In the genomic region with DNA sequence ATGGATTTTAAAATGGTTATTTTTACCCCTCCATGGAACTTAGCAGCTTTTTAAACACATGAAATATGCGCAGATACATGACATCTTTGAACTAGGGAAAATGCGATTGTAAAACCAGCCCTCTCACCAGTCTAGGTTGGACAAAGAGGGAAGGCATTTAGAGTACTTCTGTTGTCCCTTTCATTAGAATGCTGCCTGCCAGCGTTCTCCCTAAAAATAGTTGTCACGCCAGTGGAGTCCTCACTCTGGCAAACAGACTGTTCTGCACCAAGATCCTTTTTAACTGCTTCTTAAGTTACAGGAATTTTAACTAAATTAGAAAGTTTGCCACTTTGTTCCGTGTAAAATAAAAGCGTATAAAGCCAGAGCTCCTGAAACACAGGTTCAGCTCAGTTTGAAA, we compare ENCODE assay signal across 23 cellular contexts.
"Had no signal": no experiment of that assay in that cellular context is flagged by ENCODE, and none has a peak within 500 bp of the region (broad histone marks: within the 10 kb centered on the region; RNA-seq: fewer than 3 reads in every experiment).

No MANE protein-coding gene starts in this region.

- H3K9me3 ChIP-seq: heart left ventricle, mucosa of descending colon, tibial artery, uterus had no signal

- DNase-seq: activated B cell treated with CpG ODN at 0.5 μM for 24 hours; activated CD4-positive, alpha-beta T cell treated with anti-CD3 and anti-CD28 coated beads for 48 hours; activated CD8-positive, alpha-beta T cell treated with anti-CD3 and anti-CD28 coated beads for 36 hours; activated gamma-delta T cell treated with Interleukin-2 at 50 U/mL for 16 hours; activated T-cell treated with anti-CD3 and anti-CD28 coated beads, Interleukin-2, amount 50 U/mL, for 4 hours; brain microvascular endothelial cell; cerebellar nuclear complex; dermis blood vessel endothelial cell; effector memory CD8-positive, alpha-beta T cell; foreskin keratinocyte; heart left ventricle; immature natural killer cell; left cardiac atrium; mucosa of descending colon; natural killer cell; stimulated activated CD4-positive, alpha-beta T cell treated with anti-CD3 and anti-CD28 coated beads, Interleukin-12 subunit alpha, Interleukin-12 subunit beta, amount 100 ng/mL, for 4 hours; stimulated activated CD4-positive, alpha-beta T cell treated with anti-CD3 and anti-CD28 coated beads, Interleukin-2, amount 100 ng/mL, for 24 hours; SW 1271; tibial artery; uterus had no signal

- H3K4me3 Mint-ChIP-seq: activated B cell treated with CpG ODN at 0.5 μM for 24 hours; activated CD8-positive, alpha-beta T cell treated with anti-CD3 and anti-CD28 coated beads for 36 hours; activated naive CD8-positive, alpha-beta T cell; activated T-cell treated with anti-CD3 and anti-CD28 coated beads, Interleukin-2, amount 50 U/mL, for 4 hours; effector memory CD8-positive, alpha-beta T cell; natural killer cell; stimulated activated effector memory CD8-positive, alpha-beta T cell treated with anti-CD3 and anti-CD28 coated beads, Interleukin-12 subunit alpha, Interleukin-12 subunit beta, amount 100 ng/mL, for 72 hours had no signal

- H3K27me3 ChIP-seq: brain microvascular endothelial cell, uterus had no signal

- ATAC-seq: activated CD8-positive, alpha-beta T cell treated with anti-CD3 and anti-CD28 coated beads for 36 hours; activated T-cell treated with anti-CD3 and anti-CD28 coated beads, Interleukin-2, amount 50 U/mL, for 4 hours; effector memory CD8-positive, alpha-beta T cell; foreskin keratinocyte; left cardiac atrium; mucosa of descending colon; sciatic nerve; stimulated activated effector memory CD8-positive, alpha-beta T cell treated with anti-CD3 and anti-CD28 coated beads, Interleukin-12 subunit alpha, Interleukin-12 subunit beta, amount 100 ng/mL, for 72 hours had no signal

- H3K4me1 Mint-ChIP-seq: activated B cell treated with CpG ODN at 0.5 μM for 24 hours; stimulated activated effector memory CD8-positive, alpha-beta T cell treated with anti-CD3 and anti-CD28 coated beads, Interleukin-12 subunit alpha, Interleukin-12 subunit beta, amount 100 ng/mL, for 72 hours had no signal

- H3K9me3 Mint-ChIP-seq: activated CD8-positive, alpha-beta T cell treated with anti-CD3 and anti-CD28 coated beads for 36 hours; activated T-cell treated with anti-CD3 and anti-CD28 coated beads, Interleukin-2, amount 50 U/mL, for 4 hours; effector memory CD8-positive, alpha-beta T cell; immature natural killer cell; stimulated activated effector memory CD8-positive, alpha-beta T cell treated with anti-CD3 and anti-CD28 coated beads, Interleukin-12 subunit alpha, Interleukin-12 subunit beta, amount 100 ng/mL, for 72 hours had no signal

- H3K4me3 ChIP-seq: heart left ventricle, mucosa of descending colon, tibial artery, uterus had no signal

- H3K36me3 ChIP-seq: brain microvascular endothelial cell, heart left ventricle, tibial artery, uterus had no signal

- H3K36me3 Mint-ChIP-seq: activated naive CD8-positive, alpha-beta T cell; natural killer cell; stimulated activated effector memory CD8-positive, alpha-beta T cell treated with anti-CD3 and anti-CD28 coated beads, Interleukin-12 subunit alpha, Interleukin-12 subunit beta, amount 100 ng/mL, for 72 hours had no signal

- H3K27ac Mint-ChIP-seq: activated B cell treated with CpG ODN at 0.5 μM for 24 hours; activated CD8-positive, alpha-beta T cell treated with anti-CD3 and anti-CD28 coated beads for 36 hours; activated naive CD8-positive, alpha-beta T cell; effector memory CD8-positive, alpha-beta T cell; immature natural killer cell; natural killer cell; stimulated activated effector memory CD8-positive, alpha-beta T cell treated with anti-CD3 and anti-CD28 coated beads, Interleukin-12 subunit alpha, Interleukin-12 subunit beta, amount 100 ng/mL, for 72 hours had no signal

- H3K27ac ChIP-seq: brain microvascular endothelial cell, foreskin keratinocyte, heart left ventricle, tibial artery, uterus had no signal

- H3K4me1 ChIP-seq: foreskin keratinocyte, heart left ventricle, tibial artery, uterus had no signal
